ENCODE assay signal across 32 cellular contexts in genomic region chr19:55106591-55106990, GRCh38. TPM values are rescaled to one million over a fixed set of nuclear protein-coding genes. Genes with fewer than 3 reads are reported as not detected.
"Had no signal": no experiment of that assay in that cellular context is flagged by ENCODE, and none has a peak within 500 bp of the region (broad histone marks: within the 10 kb centered on the region; RNA-seq: fewer than 3 reads in every experiment).

No MANE protein-coding gene starts in this region.

- H3K27me3 Mint-ChIP-seq: activated CD8-positive, alpha-beta memory T cell treated with anti-CD3 and anti-CD28 coated beads, Interleukin-2, amount 10 ng/mL, durations not matched to agents 7 days and 5 days; activated naive CD8-positive, alpha-beta T cell treated with anti-CD3 and anti-CD28 coated beads, Interleukin-2, amount 10 ng/mL, durations not matched to agents 7 days and 5 days; stimulated activated memory B cell treated with anti-CD40 and anti-IgM and Interleukin-4, amounts not matched to agents 10 μg/mL and 1 μg/mL and 100 μg/mL, for 72 hours had no signal

- DNase-seq: activated CD4-positive, alpha-beta T cell treated with anti-CD3 and anti-CD28 coated beads for 48 hours; activated CD8-positive, alpha-beta memory T cell treated with anti-CD3 and anti-CD28 coated beads, Interleukin-2, amount 10 ng/mL, durations not matched to agents 7 days and 5 days; activated CD8-positive, alpha-beta T cell treated with anti-CD3 and anti-CD28 coated beads, Interleukin-2, amount 10 ng/mL, durations not matched to agents 7 days and 5 days; activated naive CD4-positive, alpha-beta T cell; activated naive CD8-positive, alpha-beta T cell treated with anti-CD3 and anti-CD28 coated beads, Interleukin-2, amount 10 ng/mL, durations not matched to agents 7 days and 5 days; activated T-cell treated with anti-CD3 and anti-CD28 coated beads, Interleukin-2, amount 50 U/mL, for 48 hours; amniotic stem cell; brain microvascular endothelial cell; esophagus squamous epithelium; gastrocnemius medialis; glutamatergic neuron; left ventricle myocardium inferior; mesendoderm; pancreas; sigmoid colon; small intestine; stimulated activated CD4-positive, alpha-beta T cell treated with anti-CD3 and anti-CD28 coated beads, Interleukin-4, amount 100 ng/mL, for 24 hours; stomach; SW 1271; T1000; thyroid gland; WERI-Rb-1 had no signal

- H3K9me3 ChIP-seq: gastrocnemius medialis, pancreas, thyroid gland had no signal

- H3K4me1 ChIP-seq: gastrocnemius medialis, pancreas, psoas muscle, thyroid gland had no signal

- H3K27ac Mint-ChIP-seq: activated CD8-positive, alpha-beta memory T cell treated with anti-CD3 and anti-CD28 coated beads, Interleukin-2, amount 10 ng/mL, durations not matched to agents 7 days and 5 days; activated CD8-positive, alpha-beta T cell treated with anti-CD3 and anti-CD28 coated beads, Interleukin-2, amount 10 ng/mL, durations not matched to agents 7 days and 5 days; activated naive CD8-positive, alpha-beta T cell treated with anti-CD3 and anti-CD28 coated beads, Interleukin-2, amount 10 ng/mL, durations not matched to agents 7 days and 5 days; activated T-helper 2 cell treated with anti-CD3 and anti-CD28 coated beads, Interferon-gamma antibody, Interleukin-2, Interleukin-4, amounts not matched to agents 10 μg/mL and 5 μg/mL and 100 μg/mL, durations not matched to agents 14 hours and 24 hours and 36 hours; nephron; stimulated activated memory B cell treated with anti-CD40 and anti-IgM and Interleukin-4, amounts not matched to agents 10 μg/mL and 1 μg/mL and 100 μg/mL, for 72 hours had no signal

- H3K9me3 Mint-ChIP-seq: activated naive CD8-positive, alpha-beta T cell treated with anti-CD3 and anti-CD28 coated beads, Interleukin-2, amount 10 ng/mL, durations not matched to agents 7 days and 5 days; activated T-helper 2 cell treated with anti-CD3 and anti-CD28 coated beads, Interferon-gamma antibody, Interleukin-2, Interleukin-4, amounts not matched to agents 10 μg/mL and 5 μg/mL and 100 μg/mL, durations not matched to agents 14 hours and 24 hours and 36 hours; stimulated activated memory B cell treated with anti-CD40 and anti-IgM and Interleukin-4, amounts not matched to agents 10 μg/mL and 1 μg/mL and 100 μg/mL, for 72 hours had no signal

- H3K4me3 Mint-ChIP-seq: activated CD8-positive, alpha-beta memory T cell treated with anti-CD3 and anti-CD28 coated beads, Interleukin-2, amount 10 ng/mL, durations not matched to agents 7 days and 5 days; activated CD8-positive, alpha-beta T cell treated with anti-CD3 and anti-CD28 coated beads, Interleukin-2, amount 10 ng/mL, durations not matched to agents 7 days and 5 days; activated naive CD8-positive, alpha-beta T cell treated with anti-CD3 and anti-CD28 coated beads, Interleukin-2, amount 10 ng/mL, durations not matched to agents 7 days and 5 days; nephron; stimulated activated memory B cell treated with anti-CD40 and anti-IgM and Interleukin-4, amounts not matched to agents 10 μg/mL and 1 μg/mL and 100 μg/mL, for 72 hours; T-helper 1 cell treated with Interleukin-12 subunit alpha and Interleukin-12 subunit beta and Interleukin-4 antibody, amounts not matched to agents 30 μg/mL and 1 μg/mL, for 36 hours had no signal

- H3K4me1 Mint-ChIP-seq: nephron had no signal

- H3K27ac ChIP-seq: brain microvascular endothelial cell, esophagus squamous epithelium, gastrocnemius medialis, left ventricle myocardium inferior, pancreas, psoas muscle, sigmoid colon, stomach, thyroid gland, WERI-Rb-1 had no signal

- H3K27me3 ChIP-seq: brain microvascular endothelial cell, esophagus squamous epithelium, gastrocnemius medialis, pancreas, sigmoid colon, stomach, thyroid gland had no signal

- H3K4me3 ChIP-seq: esophagus squamous epithelium, gastrocnemius medialis, left ventricle myocardium inferior, lung, pancreas, psoas muscle, sigmoid colon, stomach, thyroid gland had no signal

- ATAC-seq: activated CD4-positive, CD25-positive, alpha-beta regulatory T cell treated with anti-CD3 and anti-CD28 coated beads, Interleukin-2, amount 50 U/mL, for 24 hours; activated CD8-positive, alpha-beta memory T cell treated with anti-CD3 and anti-CD28 coated beads, Interleukin-2, amount 10 ng/mL, durations not matched to agents 7 days and 5 days; activated CD8-positive, alpha-beta T cell treated with anti-CD3 and anti-CD28 coated beads, Interleukin-2, amount 10 ng/mL, durations not matched to agents 7 days and 5 days; gastrocnemius medialis; pancreas; psoas muscle; stimulated activated memory B cell treated with anti-CD40 and anti-IgM and Interleukin-4, amounts not matched to agents 10 μg/mL and 1 μg/mL and 100 μg/mL, for 72 hours had no signal

RNA-seq across cellular contexts. Expression of gene TNNT1, which starts 42.4 kb away (rescaled TPM):
- total RNA-seq: activated CD8-positive, alpha-beta T cell treated with anti-CD3 and anti-CD28 coated beads, Interleukin-2, amount 10 ng/mL, durations not matched to agents 7 days and 5 days; activated naive CD8-positive, alpha-beta T cell treated with anti-CD3 and anti-CD28 coated beads, Interleukin-2, amount 10 ng/mL, durations not matched to agents 7 days and 5 days; thyroid gland had no signal

RNA-seq across cellular contexts. Expression of gene TNNI3, which starts 50.9 kb away (rescaled TPM):
- total RNA-seq: activated CD8-positive, alpha-beta memory T cell treated with anti-CD3 and anti-CD28 coated beads, Interleukin-2, amount 10 ng/mL, durations not matched to agents 7 days and 5 days; activated CD8-positive, alpha-beta T cell treated with anti-CD3 and anti-CD28 coated beads, Interleukin-2, amount 10 ng/mL, durations not matched to agents 7 days and 5 days; activated naive CD8-positive, alpha-beta T cell treated with anti-CD3 and anti-CD28 coated beads, Interleukin-2, amount 10 ng/mL, durations not matched to agents 7 days and 5 days; activated T-helper 2 cell treated with anti-CD3 and anti-CD28 coated beads, Interferon-gamma antibody, Interleukin-2, Interleukin-4, amounts not matched to agents 10 μg/mL and 5 μg/mL and 100 μg/mL, durations not matched to agents 14 hours and 24 hours and 36 hours; astrocyte; esophagus squamous epithelium; mononuclear cell; sigmoid colon; stomach; thyroid gland; ureter had no signal
